ENCODE assay signal across 18 cellular contexts in the genomic region with DNA sequence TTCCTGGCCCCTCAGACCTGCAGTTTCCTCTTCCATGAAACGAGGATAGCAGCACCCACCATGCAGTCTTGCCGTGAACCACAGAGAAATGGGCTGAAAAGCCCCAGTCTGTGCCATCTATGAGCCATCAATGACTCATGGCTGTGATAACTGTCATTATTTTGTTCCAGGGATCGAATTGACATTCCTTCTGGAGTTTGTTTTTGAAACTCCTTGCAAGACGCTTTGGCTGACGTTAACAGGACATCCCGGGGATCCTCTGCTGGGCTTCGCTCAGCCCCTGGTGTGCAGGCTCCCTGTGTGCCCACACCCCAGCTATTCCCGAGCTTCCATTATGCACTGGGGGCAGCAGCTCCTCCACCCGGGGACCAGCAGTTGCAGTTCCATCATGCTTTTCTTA. TPM values are rescaled to one million over a fixed set of nuclear protein-coding genes. Genes with fewer than 3 reads are reported as not detected.
A peak's percentile ranks its signal among the peaks of the same experiment; 100 is the strongest.
DNase-seq lines count a peak whose midpoint lies in the region; ATAC-seq, FAIRE-seq and TF ChIP-seq lines count a peak whose summit lies in the region.
"Had no signal": no experiment of that assay in that cellular context is flagged by ENCODE, and none has a peak within 500 bp of the region (broad histone marks: within the 10 kb centered on the region; RNA-seq: fewer than 3 reads in every experiment).

No MANE protein-coding gene starts in this region.

- H3K79me2 ChIP-seq in OCI-LY7 (ENCODE audit: insufficient read depth, low read depth, low read length): no peaks in the 10 kb centered on the region

- H2AFZ ChIP-seq in OCI-LY7 (ENCODE audit: low read length): no peak overlapping the region

- intact Hi-C loops in OCI-LY7 (cut with micrococcal nuclease; ENCODE audit: unreplicated experiment): no loop called here

- POLR2A ChIA-PET in OCI-LY7 (lab: Charles Lee): no interaction called here

- FAIRE-seq in bronchial epithelial cell (lab: Jason Lieb, UNC): no peak
- FAIRE-seq: islet of Langerhans had no signal

- DNase-seq in AG20443 (ENCODE audit: low spot score): peak; percentile 60
- DNase-seq in M059J (ENCODE audit: low read depth): peak; percentile 76
- DNase-seq in bronchial epithelial cell (ENCODE audit: low read depth): peak; percentile 12
- DNase-seq in GF-D8 (lab: John Stamatoyannopoulos, UW): no peak
- no peak for DNase-seq in activated T-cell treated with anti-CD3 and anti-CD28 coated beads for 4 hours
- no peak for DNase-seq in OCI-LY7 (ENCODE audit: low spot score)
- DNase-seq: activated CD4-positive, alpha-beta T cell treated with anti-CD3 and anti-CD28 coated beads, Interleukin-2, amount 50 U/mL, for 48 hours; activated T-cell treated with anti-CD3 and anti-CD28 coated beads, Interleukin-2, amount 50 U/mL, for 48 hours; Caco-2; H7; NCI-H1694 treated with DMSO at 0.1 percent for 48 hours; NCI-H446 treated with DMSO at 0.1 percent for 48 hours; stimulated activated CD4-positive, alpha-beta T cell treated with anti-CD3 and anti-CD28 coated beads, Interleukin-2, amount 100 ng/mL, for 24 hours had no signal

- H3K9me2 ChIP-seq in OCI-LY7 (ENCODE audit: insufficient read depth, low read length): no peaks in the 10 kb centered on the region

- no peaks in the 10 kb centered on the region for H4K20me1 ChIP-seq in OCI-LY7 (ENCODE audit: insufficient read depth, low read length)

- H3K27me3 ChIP-seq in bronchial epithelial cell (ENCODE audit: control insufficient read depth, insufficient read depth, low read length) (no peaks in the 10 kb centered on the region), layer of hippocampus (ENCODE audit: control insufficient read depth, insufficient read depth, low read length) (no peaks in the 10 kb centered on the region)
- H3K27me3 ChIP-seq: heart left ventricle, right atrium auricular region had no signal

- no peak overlapping the region for H3K4me3 ChIP-seq in bronchial epithelial cell (ENCODE audit: low read depth, low read length)
- H3K4me3 ChIP-seq in OCI-LY7 (ENCODE audit: low read depth, low read length, poor library complexity, severe bottlenecking): no peak overlapping the region
- H3K4me3 ChIP-seq: heart left ventricle, right atrium auricular region had no signal

- CTCF ChIA-PET in OCI-LY7 (lab: Charles Lee; ENCODE audit: unreplicated experiment): no interaction called here

- BruUV-seq in OCI-LY7 (replicated peaks; lab: Mats Ljungman, UMichigan): no TSS peak

- H3K4me2 ChIP-seq in OCI-LY7 (ENCODE audit: low read length): no peak overlapping the region

- TF ChIP-seq CTCF in bronchial epithelial cell (IDR thresholded peaks at IDR 0.05; ENCODE audit: insufficient read depth, low read length, severe bottlenecking) (no peak), OCI-LY7 (conservative IDR thresholded peaks at IDR 0.05; ENCODE audit: low read length) (no peak)

- H3K27ac ChIP-seq in layer of hippocampus (ENCODE audit: low read depth, low read length) (peak overlapping the region; percentile 95), OCI-LY7 (ENCODE audit: low read depth, low read length, poor library complexity, severe bottlenecking) (no peak overlapping the region)
- H3K27ac ChIP-seq: heart left ventricle, right atrium auricular region had no signal

- no peak for ATAC-seq in HG03521 (IDR thresholded peaks at IDR 0.05; ENCODE audit: unreplicated experiment)
- ATAC-seq: heart left ventricle had no signal

- no peaks in the 10 kb centered on the region for H3K4me1 ChIP-seq in OCI-LY7 (ENCODE audit: insufficient read depth, low read length, poor library complexity, severe bottlenecking)
- H3K4me1 ChIP-seq: Caco-2 had no signal

- H3K9me3 ChIP-seq in OCI-LY7 (ENCODE audit: low read length): no peaks in the 10 kb centered on the region
- H3K9me3 ChIP-seq: Caco-2, heart left ventricle, right atrium auricular region had no signal

- H3K36me3 ChIP-seq in bronchial epithelial cell (ENCODE audit: control insufficient read depth, insufficient read depth, low read length): no peaks in the 10 kb centered on the region
- no peaks in the 10 kb centered on the region for H3K36me3 ChIP-seq in OCI-LY7 (ENCODE audit: insufficient read depth, low read length)

RNA-seq across cellular contexts. Expression of gene MMAB, which starts 33.8 kb away (rescaled TPM):
- 36.0 and 40.1 TPM in 2 replicates for total RNA-seq in M059J (2014; rRNA removed; shearing (Covaris generic))
- total RNA-seq in bronchial epithelial cell (33.5 and 36.9 TPM in 2 replicates), OCI-LY7 (2022) (90.0 and 93.0 TPM in 2 replicates)
- 44.1 and 59.8 TPM in 2 replicates for total RNA-seq in OCI-LY7 (2014; rRNA removed; shearing (Covaris generic))

RNA-seq across cellular contexts. Expression of gene MVK, which starts 34.1 kb away (rescaled TPM):
- total RNA-seq in M059J (2014; rRNA removed; shearing (Covaris generic)): 22.4 and 30.6 TPM in 2 replicates
- total RNA-seq in bronchial epithelial cell (14.3 and 16.1 TPM in 2 replicates), OCI-LY7 (2022) (35.2 and 47.4 TPM in 2 replicates)
- 20.0 and 27.0 TPM in 2 replicates for total RNA-seq in OCI-LY7 (2014; rRNA removed; shearing (Covaris generic))

Comparison
In these comparisons a context has a peak if more than half of its experiments do, and no peak if none do; other contexts are left out.
1. DNase-seq: peak in AG20443 (single experiment), M059J (single experiment) and bronchial epithelial cell (single experiment); none in GF-D8 (single experiment), activated T-cell treated with anti-CD3 and anti-CD28 coated beads for 4 hours (single experiment) and OCI-LY7 (single experiment).